8 cellular contexts compared by ENCODE assay signal in the genomic region with DNA sequence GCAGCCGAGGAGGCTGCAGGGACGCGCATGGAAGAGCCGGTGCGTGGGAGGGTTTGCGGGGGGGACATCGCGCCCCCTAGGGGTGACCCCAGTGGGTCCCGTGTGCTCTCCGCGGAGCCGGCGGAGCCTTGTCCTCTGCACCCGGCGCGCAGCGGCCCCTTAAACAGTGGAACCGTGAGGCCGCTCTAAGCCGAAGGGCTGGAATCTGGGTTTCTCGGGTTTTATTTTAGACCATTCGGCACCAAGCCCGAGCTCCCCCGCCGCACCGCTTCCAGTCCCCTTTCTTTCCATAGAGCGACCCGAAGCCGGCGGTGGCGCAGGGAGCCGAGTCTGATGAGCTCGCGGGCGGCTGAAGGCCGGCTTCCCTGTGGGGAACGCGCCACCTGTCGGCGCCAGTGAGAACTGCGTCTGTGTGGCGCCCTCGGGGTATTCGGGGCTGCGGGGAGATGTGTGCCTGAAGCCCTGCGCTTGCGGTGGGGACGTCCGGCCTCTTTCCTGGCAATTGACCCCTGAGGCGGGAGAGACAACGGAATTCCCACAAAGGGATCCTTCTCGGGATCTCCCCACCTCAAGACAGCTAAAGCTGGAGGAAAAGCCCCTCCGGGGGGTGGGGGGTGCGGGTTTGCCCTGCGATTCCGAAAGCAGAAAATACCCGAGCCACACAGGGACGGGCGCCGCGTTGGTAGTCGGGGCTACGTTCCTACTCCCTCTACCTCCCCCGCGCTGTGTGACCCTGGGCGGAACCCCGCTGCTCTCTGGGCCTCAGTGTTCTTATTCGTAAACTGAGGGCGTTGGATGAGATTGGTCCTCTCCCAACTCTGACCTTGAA. TPM values are rescaled to one million over a fixed set of nuclear protein-coding genes. Genes with fewer than 3 reads are reported as not detected.
DNase-seq lines count a peak whose midpoint lies in the region; ATAC-seq and TF ChIP-seq lines count a peak whose summit lies in the region.

No MANE protein-coding gene starts in this region.

- peaks cover 7% of the 10 kb centered on the region; the same call in 1 of the 2 replicates for H3K9me3 ChIP-seq in AG04450 (ENCODE audit: control insufficient read depth, insufficient read depth, low read length)

- peaks cover 95% of the 10 kb centered on the region for H3K27me3 ChIP-seq in AG04450 (ENCODE audit: control insufficient read depth, insufficient read depth, low read length)

- peaks cover 2% of the 10 kb centered on the region for H3K9me3 Mint-ChIP-seq in memory B cell

- TF ChIP-seq CTCF in AG04450 (IDR thresholded peaks at IDR 0.05; ENCODE audit: low read depth, low read length) = peak; percentile 95

- POLR2A ChIA-PET in AG04450 (lab: Yijun Ruan, JAX) = no interaction called here

- CTCF ChIA-PET in AG04450 (lab: Charles Lee) = interaction anchor here (0.7 to 4.4 kb wide), 38 partner anchors 8 to 823 kb away, joined by 3 to 61 read pairs (median 4); a partner anchor contains a TSS

- H3K27me3 Mint-ChIP-seq in memory B cell = peaks cover 44% of the 10 kb centered on the region

- no peak overlapping the region for H3K27ac ChIP-seq in AG04450 (ENCODE audit: low read depth, low read length)

- peaks cover 7% of the 10 kb centered on the region for H3K4me1 Mint-ChIP-seq in memory B cell

- peaks cover 2% of the 10 kb centered on the region for H3K36me3 Mint-ChIP-seq in memory B cell

- H3K27ac Mint-ChIP-seq in memory B cell = no peak overlapping the region

- 0 out of 2 replicates have a peak overlapping the region, but pooled peaks have one; percentile 20 for H3K4me3 ChIP-seq in AG04450 (ENCODE audit: low read depth, low read length)

- H3K4me3 Mint-ChIP-seq in memory B cell = peak overlapping the region; percentile 43

- ATAC-seq in GM18858 (IDR thresholded peaks at IDR 0.05; ENCODE audit: unreplicated experiment) = peak; percentile 83
- ATAC-seq in HG03097 (IDR thresholded peaks at IDR 0.05; ENCODE audit: low FRiP score, unreplicated experiment) = peak; percentile 88
- peak; percentile 82 for ATAC-seq in memory B cell (ENCODE audit: low read depth)

- peak; percentile 21 for DNase-seq in AG04450 (ENCODE audit: low read depth, low spot score)
- peak; percentile 69 for DNase-seq in NCI-H345 (lab: John Stamatoyannopoulos, UW)
- peak; percentile 88 to 89 for DNase-seq in activated CD4-positive, alpha-beta T cell treated with anti-CD3 and anti-CD28 coated beads, Interleukin-2, amount 50 U/mL, for 48 hours
- DNase-seq in ecto neural progenitor cell (ENCODE audit: low spot score) = peak; percentile 96
- peak; percentile 79 to 86 for DNase-seq in memory B cell (ENCODE audit: low spot score in 2 of 2)
- DNase-seq in stimulated activated CD8-positive, alpha-beta memory T cell treated with anti-CD3 and anti-CD28 coated beads, Interleukin-12 subunit alpha, Interleukin-12 subunit beta, amount 100 ng/mL, for 24 hours (ENCODE audit: extremely low read depth) = peak; percentile 47

RNA-seq across cellular contexts. Expression of a gene that starts 8.2 kb away (rescaled TPM):
- not detected in 2 replicates for polyA plus RNA-seq in AG04450 (2011; rRNA removed)
- not detected in 2 replicates for polyA minus RNA-seq in AG04450 (2011; rRNA and poly(A)+ RNA removed)

Comparison
In these comparisons a context has a peak if more than half of its experiments do, and no peak if none do; other contexts are left out.
1. DNase-seq: peak in every context shown above with its lines; median percentile 96 in ecto neural progenitor cell; 88 in activated CD4-positive, alpha-beta T cell treated with anti-CD3 and anti-CD28 coated beads, Interleukin-2, amount 50 U/mL, for 48 hours; 82 in memory B cell; 69 in NCI-H345; 47 in stimulated activated CD8-positive, alpha-beta memory T cell treated with anti-CD3 and anti-CD28 coated beads, Interleukin-12 subunit alpha, Interleukin-12 subunit beta, amount 100 ng/mL, for 24 hours; 21 in AG04450.